Comparison of ENCODE assay signal across 18 cellular contexts in genomic region chr3:119418091-119418512, GRCh38. TPM values are rescaled to one million over a fixed set of nuclear protein-coding genes. Genes with fewer than 3 reads are reported as not detected.
DNase-seq lines count a peak whose midpoint lies in the region; ATAC-seq, FAIRE-seq and TF ChIP-seq lines count a peak whose summit lies in the region.
"Had no signal": no experiment of that assay in that cellular context is flagged by ENCODE, and none has a peak within 500 bp of the region (broad histone marks: within the 10 kb centered on the region; RNA-seq: fewer than 3 reads in every experiment).

No MANE protein-coding gene starts in this region.

- no peak for TF ChIP-seq RAD21 in K562 (CRISPR knock-in tag; conservative IDR thresholded peaks at IDR 0.05 in 1 of 2, IDR thresholded peaks at IDR 0.05 in 1 of 2)

- H3K27ac ChIP-seq in K562 (ENCODE audit: extremely low read depth, low read depth, low read length), result peak overlapping the region; percentile 39
- peak overlapping the region; percentile 86 for H3K27ac ChIP-seq in cardiac muscle cell
- H3K27ac ChIP-seq: Peyer's patch had no signal

- TF ChIP-seq EP300 in K562 (IDR thresholded peaks at IDR 0.05; ENCODE audit: low read length), result peak; percentile 71

- H3K36me3 ChIP-seq in K562 (ENCODE audit: control insufficient read depth, insufficient read depth, low read length), result no peaks in the 10 kb centered on the region
- H3K36me3 ChIP-seq in cardiac muscle cell, result peaks cover 9% of the 10 kb centered on the region

- no peaks in the 10 kb centered on the region for H3K79me2 ChIP-seq in K562 (ENCODE audit: control insufficient read depth, insufficient read depth, low read length)

- CTCF ChIA-PET in K562 (lab: Yijun Ruan, JAX; ENCODE audit: low intra/inter-chr PET ratio), result no interaction called here

- H3K9me3 ChIP-seq in K562 (replicated peaks; ENCODE audit: control insufficient read depth, insufficient read depth, low read depth, low read length), result no peaks in the 10 kb centered on the region
- no peaks in the 10 kb centered on the region for H3K9me3 ChIP-seq in cardiac muscle cell (ENCODE audit: low read depth)
- H3K9me3 ChIP-seq: Peyer's patch had no signal

- H3K9ac ChIP-seq in K562 (ENCODE audit: insufficient read depth in 1 of 2, low read depth in 2 of 2, low read length in 2 of 2), result no peak overlapping the region

- in situ Hi-C loops in K562 (cut with MboI), result no loop called here

- peak overlapping the region; percentile 18; the same call in 1 of the 2 replicates for H3K4me2 ChIP-seq in K562 (ENCODE audit: insufficient read depth, low read length)

- DNase-seq in K562 (ENCODE audit: extremely low read depth in 1 of 4, low spot score in 3 of 4) (peak; percentile 53 to 83 (median 62)), cardiac muscle cell (ENCODE audit: low read depth in 1 of 2, low spot score in 1 of 2) (peak; percentile 78 to 88), iris pigment epithelial cell (ENCODE audit: low read depth) (peak; percentile 28), AG08395 (ENCODE audit: low spot score) (no peak), germinal center (ENCODE audit: low spot score) (no peak), NCI-H2029 (lab: John Stamatoyannopoulos, UW) (no peak)
- DNase-seq: CD4-positive, alpha-beta memory T cell; DMS79 treated with DMSO at 0.1 percent for 48 hours; GOT3; NCI-H1092; NCI-H146; NCI-H2081 treated with DMSO at 0.1 percent for 48 hours; NCI-H524; Peyer's patch; SHP77 had no signal

- H4K20me1 ChIP-seq in K562 (replicated peaks; ENCODE audit: control insufficient read depth, insufficient read depth, low read length), result no peaks in the 10 kb centered on the region

- H3K27me3 ChIP-seq in K562 (ENCODE audit: control insufficient read depth in 2 of 2, insufficient read depth in 2 of 2, low read length in 2 of 2) (no peaks in the 10 kb centered on the region), cardiac muscle cell (no peaks in the 10 kb centered on the region)
- H3K27me3 ChIP-seq: Peyer's patch had no signal

- H2AFZ ChIP-seq in K562 (ENCODE audit: low read depth, low read length), result peak overlapping the region; percentile 54

- BruUV-seq in K562 (replicated peaks; lab: Mats Ljungman, UMichigan), result no TSS peak

- H3K9me1 ChIP-seq in K562 (ENCODE audit: control insufficient read depth, insufficient read depth, low read length), result no peaks in the 10 kb centered on the region

- ATAC-seq in K562, result peak; percentile 86
- no peak for ATAC-seq in GM21367 (IDR thresholded peaks at IDR 0.05; ENCODE audit: unreplicated experiment)
- ATAC-seq: SK-N-SH treated with all-trans-retinoic acid at 6 μM for 48 hours had no signal

- H3K4me1 ChIP-seq in K562 (replicated peaks in 1 of 2; ENCODE audit: control insufficient read depth in 2 of 2, insufficient read depth in 2 of 2, low read length in 2 of 2) (peaks cover 8 to 29% of the 10 kb centered on the region in 2 experiments; a peak in 3 of 5 replicates), cardiac muscle cell (ENCODE audit: low read depth) (peaks cover 58% of the 10 kb centered on the region)
- H3K4me1 ChIP-seq: Peyer's patch had no signal

- peak; percentile 97 for FAIRE-seq in K562 (lab: Jason Lieb, UNC)
- FAIRE-seq: G401.6 had no signal

- WGBS in K562 (ENCODE audit: insufficient coverage, low coverage, missing lambda C conversion rate), result 0% methylated on average over 6 of the region's 6 CpGs

- intact Hi-C loops in K562 (cut with micrococcal nuclease), result no loop called here

- no peak for TF ChIP-seq POLR2A in K562 (conservative IDR thresholded peaks at IDR 0.05)

- POLR2A ChIA-PET in K562 (lab: Yijun Ruan, JAX), result interaction anchor here (0.7 to 2.3 kb wide), 2 partner anchors 20 to 21 kb away, joined by 3 to 5 read pairs; no protein-coding TSS in a partner anchor

- H3K4me3 ChIP-seq in K562 (no peak overlapping the region), cardiac muscle cell (no peak overlapping the region)
- H3K4me3 ChIP-seq: Peyer's patch had no signal

- TF ChIP-seq CTCF in K562 (IDR thresholded peaks at IDR 0.05 in 2 of 3, conservative IDR thresholded peaks at IDR 0.05 in 1 of 3; ENCODE audit: insufficient read depth in 2 of 3, low read depth in 1 of 3, low read length in 3 of 3) (no peak), cardiac muscle cell (IDR thresholded peaks at IDR 0.05; ENCODE audit: low read depth, low read length) (no peak)

TF ChIP-seq in K562, 482 proteins besides CTCF, POLR2A, EP300 and RAD21 (continues in another document):
- TF ChIP-seq KDM1A (IDR thresholded peaks at IDR 0.05) (peak; percentile 79 to 81), SIN3B (IDR thresholded peaks at IDR 0.05; ENCODE audit: low read depth) (no peak), COPS2 (conservative IDR thresholded peaks at IDR 0.05) (no peak), NCOR1 (IDR thresholded peaks at IDR 0.05) (peak; percentile 82), CBX3 (IDR thresholded peaks at IDR 0.05; ENCODE audit: borderline replicate concordance in 1 of 2, low read length in 2 of 2) (peak in 1 of 2 experiments; percentile 64; a peak in 2 of 3 replicates), ZNF212 (CRISPR knock-in tag; IDR thresholded peaks at IDR 0.05) (no peak), ZNF133 (CRISPR knock-in tag; IDR thresholded peaks at IDR 0.05) (no peak), ILK (tag; IDR thresholded peaks at IDR 0.05; ENCODE audit: borderline replicate concordance, low read depth) (no peak), PBX2 (CRISPR knock-in tag; IDR thresholded peaks at IDR 0.05; ENCODE audit: low read depth) (0 out of 2 replicates have a peak, but pooled peaks have one; percentile 20), PBX2 (tag; conservative IDR thresholded peaks at IDR 0.05; ENCODE audit: low read depth) (peak; percentile 84), RCOR1 (IDR thresholded peaks at IDR 0.05; ENCODE audit: borderline replicate concordance in 1 of 2, low read depth in 2 of 2, low read length in 2 of 2) (peak in 1 of 2 experiments; percentile 80; a peak in 1 of 4 replicates)

RNA-seq across cellular contexts. Expression of gene TMEM39A, which starts 45.3 kb away (rescaled TPM):
- 100 and 139 TPM in 2 replicates for total RNA-seq in K562 (2011; cell fraction: chromatin; rRNA removed; ENCODE audit: low replicate concordance)
- total RNA-seq in K562 (2011; cell fraction: nucleolus; rRNA removed), result 53.2 and 55.5 TPM in 2 replicates
- 85.4 and 97.5 TPM in 2 replicates for total RNA-seq in K562 (2011; cell fraction: nucleoplasm; rRNA removed)
- total RNA-seq in K562 (2014; rRNA removed) (13.4 and 19.6 TPM in 2 replicates), K562 (2014; rRNA removed; fragmentation: Illumina TruSeq; extraction: Trizol) (16.6 and 18.3 TPM in 2 replicates), K562 (2015; rRNA removed; fragmentation: Illumina TruSeq; extraction: Trizol) (13.6 and 15.4 TPM in 2 replicates), K562 (2021) (25.7 and 27.1 TPM in 2 replicates), cardiac muscle cell (42.9 and 48.8 TPM in 2 replicates)
- polyA plus RNA-seq in K562 (2011; rRNA removed) (41.5 and 64.0 TPM in 2 replicates), K562 (2014; fragmentation: Illumina TruSeq; extraction: Trizol) (12.0 and 13.6 TPM in 2 replicates), K562 (2014; fragmentation: Nextera tagmentation; extraction: Ambion mirVana) (10 to 100 TPM; 15.0 to 15.3 TPM), K562 (2014; rRNA removed) (17.1 and 24.9 TPM in 2 replicates), cardiac muscle cell (21.5 and 25.9 TPM in 2 replicates)
- 17.7 and 37.5 TPM in 2 replicates for polyA plus RNA-seq in K562 (2011; cell fraction: cytosol; rRNA removed)
- polyA plus RNA-seq in K562 (2011; cell fraction: nucleus; rRNA removed), result 89.7 and 134 TPM in 2 replicates
- 14.0 and 21.7 TPM in 2 replicates for polyA plus RNA-seq in K562 (2012)
- polyA minus RNA-seq in K562 (2011; rRNA and poly(A)+ RNA removed), result 67.7 and 85.7 TPM in 2 replicates
- polyA minus RNA-seq in K562 (2011; cell fraction: cytosol; rRNA and poly(A)+ RNA removed), result 12.7 and 13.8 TPM in 2 replicates
- 35.4 and 74.1 TPM in 2 replicates for polyA minus RNA-seq in K562 (2011; cell fraction: nucleus; rRNA and poly(A)+ RNA removed)

RNA-seq across cellular contexts. Expression of gene POGLUT1, which starts 50.7 kb away (rescaled TPM):
- total RNA-seq in K562 (2011; cell fraction: chromatin; rRNA removed; ENCODE audit: low replicate concordance), result 28.4 and 47.6 TPM in 2 replicates
- total RNA-seq in K562 (2011; cell fraction: nucleolus; rRNA removed), result 20.9 and 21.5 TPM in 2 replicates
- total RNA-seq in K562 (2011; cell fraction: nucleoplasm; rRNA removed), result 27.1 and 38.6 TPM in 2 replicates
- total RNA-seq in K562 (2014; rRNA removed) (5.2 and 10.6 TPM in 2 replicates), K562 (2014; rRNA removed; fragmentation: Illumina TruSeq; extraction: Trizol) (12.2 and 13.9 TPM in 2 replicates), K562 (2015; rRNA removed; fragmentation: Illumina TruSeq; extraction: Trizol) (11.0 and 11.5 TPM in 2 replicates), K562 (2021) (11.6 and 11.7 TPM in 2 replicates), cardiac muscle cell (11.0 and 12.5 TPM in 2 replicates)
- polyA plus RNA-seq in K562 (2011; rRNA removed) (11.7 and 14.4 TPM in 2 replicates), K562 (2014; fragmentation: Illumina TruSeq; extraction: Trizol) (8.7 and 10.7 TPM in 2 replicates), K562 (2014; fragmentation: Nextera tagmentation; extraction: Ambion mirVana) (10 to 100 TPM; 14.2 to 17.5 TPM), K562 (2014; rRNA removed) (8.7 and 12.1 TPM in 2 replicates), cardiac muscle cell (19.2 and 22.1 TPM in 2 replicates)
- 2.3 and 5.5 TPM in 2 replicates for polyA plus RNA-seq in K562 (2011; cell fraction: cytosol; rRNA removed)
- polyA plus RNA-seq in K562 (2011; cell fraction: nucleus; rRNA removed), result 18.0 and 18.4 TPM in 2 replicates
- polyA plus RNA-seq in K562 (2012), result 8.7 and 10.1 TPM in 2 replicates
- polyA minus RNA-seq in K562 (2011; rRNA and poly(A)+ RNA removed), result 25.3 and 27.1 TPM in 2 replicates
- 8.9 and 9.4 TPM in 2 replicates for polyA minus RNA-seq in K562 (2011; cell fraction: cytosol; rRNA and poly(A)+ RNA removed)
- polyA minus RNA-seq in K562 (2011; cell fraction: nucleus; rRNA and poly(A)+ RNA removed), result 15.9 and 17.3 TPM in 2 replicates

Comparison
In these comparisons a context has a peak if more than half of its experiments do, and no peak if none do; other contexts are left out.
1. DNase-seq: peak in K562 (4 of 4), cardiac muscle cell (2 of 2) and iris pigment epithelial cell (single experiment); none in AG08395 (single experiment), germinal center (single experiment) and NCI-H2029 (single experiment).